In the genomic region with DNA sequence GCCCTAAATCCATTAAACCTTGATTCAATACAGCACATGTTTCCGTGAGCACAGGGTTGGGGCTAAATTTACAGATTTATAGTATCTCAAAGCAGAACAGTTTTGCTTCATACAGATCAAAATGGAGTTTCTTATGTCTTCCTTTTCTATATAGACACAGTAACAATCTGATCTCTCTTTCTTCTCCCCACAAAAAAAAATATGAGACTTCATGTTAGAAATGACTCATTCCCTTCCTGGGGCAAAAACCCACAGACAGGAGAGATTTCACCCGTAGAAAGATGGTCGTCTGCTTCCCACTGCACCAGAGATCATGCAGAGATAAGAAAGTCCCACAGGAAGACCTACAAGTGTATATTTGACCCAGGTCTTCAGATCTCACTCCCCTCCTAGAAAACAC, we compare ENCODE assay signal across 21 cellular contexts. TPM values are rescaled to one million over a fixed set of nuclear protein-coding genes. Genes with fewer than 3 reads are reported as not detected.
DNase-seq lines count a peak whose midpoint lies in the region; ATAC-seq lines count a peak whose summit lies in the region.
"Had no signal": no experiment of that assay in that cellular context is flagged by ENCODE, and none has a peak within 500 bp of the region (broad histone marks: within the 10 kb centered on the region; RNA-seq: fewer than 3 reads in every experiment).

No MANE protein-coding gene starts in this region.

- H4K20me1 ChIP-seq in GM23248 (ENCODE audit: insufficient read depth): no peaks in the 10 kb centered on the region

- H3K4me3 ChIP-seq in GM23248: no peak overlapping the region
- H3K4me3 ChIP-seq: A549, stomach, vagina had no signal

- no peaks in the 10 kb centered on the region for H3K9me2 ChIP-seq in GM23248 (ENCODE audit: insufficient read depth)

- H3K4me1 ChIP-seq in GM23248 (ENCODE audit: insufficient read depth): no peaks in the 10 kb centered on the region
- H3K4me1 ChIP-seq: A549, stomach, vagina had no signal

- no peak overlapping the region for H2AFZ ChIP-seq in GM23248

- POLR2A ChIA-PET in activated CD4-positive, alpha-beta memory T cell treated with anti-CD3 and anti-CD28 coated beads for 36 hours (lab: Charles Lee): no interaction called here
- POLR2A ChIA-PET in activated CD4-positive, alpha-beta memory T cell treated with anti-CD3 and anti-CD28 coated beads, Interleukin-2, amount 10 ng/mL, durations not matched to agents 7 days and 5 days (lab: Charles Lee): no interaction called here
- POLR2A ChIA-PET in activated naive CD8-positive, alpha-beta T cell treated with anti-CD3 and anti-CD28 coated beads, Interleukin-2, amount 10 ng/mL, durations not matched to agents 7 days and 5 days (lab: Charles Lee): no interaction called here

- H3K4me1 Mint-ChIP-seq in activated CD4-positive, alpha-beta memory T cell treated with anti-CD3 and anti-CD28 coated beads for 36 hours (ENCODE audit: low read depth): peaks cover 21% of the 10 kb centered on the region
- peaks cover 16% of the 10 kb centered on the region for H3K4me1 Mint-ChIP-seq in activated CD4-positive, alpha-beta memory T cell treated with anti-CD3 and anti-CD28 coated beads, Interleukin-2, amount 10 ng/mL, durations not matched to agents 7 days and 5 days
- H3K4me1 Mint-ChIP-seq in activated naive CD8-positive, alpha-beta T cell treated with anti-CD3 and anti-CD28 coated beads, Interleukin-2, amount 10 ng/mL, durations not matched to agents 7 days and 5 days: peaks cover 14% of the 10 kb centered on the region
- H3K4me1 Mint-ChIP-seq in natural killer cell treated with Interleukin-12 subunit alpha and Interleukin-12 subunit beta and Interleukin-15 and Interleukin-18, amount 100 ng/mL, for 72 hours (ENCODE audit: low read depth in 2 of 2): peaks cover 27 to 38% of the 10 kb centered on the region in 2 donors
- H3K4me1 Mint-ChIP-seq: activated B cell treated with CpG ODN at 0.5 μM for 24 hours had no signal

- H3K4me3 Mint-ChIP-seq in activated CD4-positive, alpha-beta memory T cell treated with anti-CD3 and anti-CD28 coated beads for 36 hours: no peak overlapping the region
- no peak overlapping the region for H3K4me3 Mint-ChIP-seq in activated CD4-positive, alpha-beta memory T cell treated with anti-CD3 and anti-CD28 coated beads, Interleukin-2, amount 10 ng/mL, durations not matched to agents 7 days and 5 days
- H3K4me3 Mint-ChIP-seq in activated naive CD8-positive, alpha-beta T cell treated with anti-CD3 and anti-CD28 coated beads, Interleukin-2, amount 10 ng/mL, durations not matched to agents 7 days and 5 days: peak overlapping the region; percentile 44
- H3K4me3 Mint-ChIP-seq in natural killer cell treated with Interleukin-12 subunit alpha and Interleukin-12 subunit beta and Interleukin-15 and Interleukin-18, amount 100 ng/mL, for 72 hours: peak overlapping the region; percentile 26
- H3K4me3 Mint-ChIP-seq: activated B cell treated with CpG ODN at 0.5 μM for 24 hours, HFFc6, T-helper 17 cell had no signal

- in situ Hi-C loops in GM23248 (cut with MboI): no loop called here

- H3K27ac ChIP-seq in GM23248: no peak overlapping the region
- H3K27ac ChIP-seq: A549, stomach, vagina had no signal

- H3K4me2 ChIP-seq in GM23248 (ENCODE audit: unreplicated experiment): no peak overlapping the region
- H3K4me2 ChIP-seq: A549 had no signal

- CTCF ChIA-PET in activated CD4-positive, alpha-beta memory T cell treated with anti-CD3 and anti-CD28 coated beads for 36 hours (lab: Charles Lee): no interaction called here
- CTCF ChIA-PET in activated CD4-positive, alpha-beta memory T cell treated with anti-CD3 and anti-CD28 coated beads, Interleukin-2, amount 10 ng/mL, durations not matched to agents 7 days and 5 days (lab: Charles Lee): no interaction called here

- 16 to 26% methylated on average over 3 of the region's 3 CpGs for WGBS in GM23248 (ENCODE audit: low coverage in 1 of 2, low lambda C conversion rate in 2 of 2, missing lambda C conversion rate in 2 of 2), 2 experiments

- H3K27me3 ChIP-seq in GM23248 (replicated peaks; ENCODE audit: insufficient read depth): no peaks in the 10 kb centered on the region
- H3K27me3 ChIP-seq: vagina had no signal

- no peaks in the 10 kb centered on the region for H3K9me3 Mint-ChIP-seq in activated CD4-positive, alpha-beta memory T cell treated with anti-CD3 and anti-CD28 coated beads for 36 hours
- H3K9me3 Mint-ChIP-seq in activated CD4-positive, alpha-beta memory T cell treated with anti-CD3 and anti-CD28 coated beads, Interleukin-2, amount 10 ng/mL, durations not matched to agents 7 days and 5 days: peaks cover 32% of the 10 kb centered on the region
- peaks cover 29% of the 10 kb centered on the region for H3K9me3 Mint-ChIP-seq in activated naive CD8-positive, alpha-beta T cell treated with anti-CD3 and anti-CD28 coated beads, Interleukin-2, amount 10 ng/mL, durations not matched to agents 7 days and 5 days
- no peaks in the 10 kb centered on the region for H3K9me3 Mint-ChIP-seq in natural killer cell treated with Interleukin-12 subunit alpha and Interleukin-12 subunit beta and Interleukin-15 and Interleukin-18, amount 100 ng/mL, for 72 hours
- H3K9me3 Mint-ChIP-seq: activated B cell treated with CpG ODN at 0.5 μM for 24 hours had no signal

- no peaks in the 10 kb centered on the region for H3K36me3 Mint-ChIP-seq in activated CD4-positive, alpha-beta memory T cell treated with anti-CD3 and anti-CD28 coated beads for 36 hours
- peaks cover 15% of the 10 kb centered on the region for H3K36me3 Mint-ChIP-seq in activated CD4-positive, alpha-beta memory T cell treated with anti-CD3 and anti-CD28 coated beads, Interleukin-2, amount 10 ng/mL, durations not matched to agents 7 days and 5 days (ENCODE audit: low read depth)
- peaks cover 3% of the 10 kb centered on the region for H3K36me3 Mint-ChIP-seq in activated naive CD8-positive, alpha-beta T cell treated with anti-CD3 and anti-CD28 coated beads, Interleukin-2, amount 10 ng/mL, durations not matched to agents 7 days and 5 days
- no peaks in the 10 kb centered on the region for H3K36me3 Mint-ChIP-seq in natural killer cell treated with Interleukin-12 subunit alpha and Interleukin-12 subunit beta and Interleukin-15 and Interleukin-18, amount 100 ng/mL, for 72 hours

- H3K27me3 Mint-ChIP-seq in activated CD4-positive, alpha-beta memory T cell treated with anti-CD3 and anti-CD28 coated beads for 36 hours: no peaks in the 10 kb centered on the region
- no peaks in the 10 kb centered on the region for H3K27me3 Mint-ChIP-seq in activated CD4-positive, alpha-beta memory T cell treated with anti-CD3 and anti-CD28 coated beads, Interleukin-2, amount 10 ng/mL, durations not matched to agents 7 days and 5 days
- H3K27me3 Mint-ChIP-seq in activated naive CD8-positive, alpha-beta T cell treated with anti-CD3 and anti-CD28 coated beads, Interleukin-2, amount 10 ng/mL, durations not matched to agents 7 days and 5 days: no peaks in the 10 kb centered on the region
- no peaks in the 10 kb centered on the region for H3K27me3 Mint-ChIP-seq in natural killer cell treated with Interleukin-12 subunit alpha and Interleukin-12 subunit beta and Interleukin-15 and Interleukin-18, amount 100 ng/mL, for 72 hours
- H3K27me3 Mint-ChIP-seq: T-helper 17 cell had no signal

- no peaks in the 10 kb centered on the region for H3K36me3 ChIP-seq in GM23248 (ENCODE audit: low read depth)
- H3K36me3 ChIP-seq: stomach, vagina had no signal

- no peak overlapping the region for H3K9ac ChIP-seq in GM23248

- H3K9me3 ChIP-seq in GM23248 (ENCODE audit: low read depth): no peaks in the 10 kb centered on the region
- H3K9me3 ChIP-seq: stomach, vagina had no signal

- no peak for ATAC-seq in activated naive CD8-positive, alpha-beta T cell treated with anti-CD3 and anti-CD28 coated beads, Interleukin-2, amount 10 ng/mL, durations not matched to agents 7 days and 5 days (ENCODE audit: low read depth)
- ATAC-seq in natural killer cell treated with Interleukin-12 subunit alpha and Interleukin-12 subunit beta and Interleukin-15 and Interleukin-18, amount 100 ng/mL, for 72 hours: peak in 1 of 2 donors; percentile 51
- ATAC-seq: A549, T-helper 17 cell had no signal

- intact Hi-C loops in activated CD4-positive, alpha-beta memory T cell treated with anti-CD3 and anti-CD28 coated beads for 36 hours (cut with micrococcal nuclease): no loop called here

- DNase-seq in activated CD4-positive, alpha-beta memory T cell treated with anti-CD3 and anti-CD28 coated beads for 36 hours: peak; percentile 11
- DNase-seq in activated CD4-positive, alpha-beta memory T cell treated with anti-CD3 and anti-CD28 coated beads, Interleukin-2, amount 10 ng/mL, durations not matched to agents 7 days and 5 days: no peak
- peak; percentile 5 for DNase-seq in GM23248
- no peak for DNase-seq in activated naive CD8-positive, alpha-beta T cell treated with anti-CD3 and anti-CD28 coated beads, Interleukin-2, amount 10 ng/mL, durations not matched to agents 7 days and 5 days
- no peak for DNase-seq in natural killer cell treated with Interleukin-12 subunit alpha and Interleukin-12 subunit beta and Interleukin-15 and Interleukin-18, amount 100 ng/mL, for 72 hours (ENCODE audit: low spot score)
- no peak for DNase-seq in NCI-H1092 treated with DMSO at 0.1 percent for 48 hours (lab: John Stamatoyannopoulos, UW)
- DNase-seq in NCI-H1048 (lab: John Stamatoyannopoulos, UW): no peak
- DNase-seq in SIG-M5 treated with dmso at 0.1 percent for 504 hours (lab: John Stamatoyannopoulos, UW; ENCODE audit: unreplicated experiment): no peak
- DNase-seq: activated B cell treated with CpG ODN at 0.5 μM for 24 hours; activated CD8-positive, alpha-beta memory T cell treated with anti-CD3 and anti-CD28 coated beads, Interleukin-2, amount 50 U/mL, for 48 hours; HFFc6; kidney glomerular epithelial cell; MM.1S; NCI-H2029 treated with DMSO at 0.1 percent for 48 hours; NCI-H510A; retina; stimulated activated CD4-positive, alpha-beta T cell treated with anti-CD3 and anti-CD28 coated beads, Interleukin-15, amount 100 ng/mL, for 24 hours; stomach; T-helper 17 cell had no signal

- no peaks in the 10 kb centered on the region for H3F3A ChIP-seq in GM23248 (ENCODE audit: insufficient read depth)

- peak overlapping the region; percentile 25 for H3K27ac Mint-ChIP-seq in activated CD4-positive, alpha-beta memory T cell treated with anti-CD3 and anti-CD28 coated beads for 36 hours
- no peak overlapping the region for H3K27ac Mint-ChIP-seq in activated CD4-positive, alpha-beta memory T cell treated with anti-CD3 and anti-CD28 coated beads, Interleukin-2, amount 10 ng/mL, durations not matched to agents 7 days and 5 days
- H3K27ac Mint-ChIP-seq in activated naive CD8-positive, alpha-beta T cell treated with anti-CD3 and anti-CD28 coated beads, Interleukin-2, amount 10 ng/mL, durations not matched to agents 7 days and 5 days: peak overlapping the region; percentile 30
- H3K27ac Mint-ChIP-seq in natural killer cell treated with Interleukin-12 subunit alpha and Interleukin-12 subunit beta and Interleukin-15 and Interleukin-18, amount 100 ng/mL, for 72 hours: peak overlapping the region in 1 of 2 donors; percentile 65
- H3K27ac Mint-ChIP-seq: activated B cell treated with CpG ODN at 0.5 μM for 24 hours, HFFc6, T-helper 17 cell had no signal

- H3K79me2 ChIP-seq in GM23248 (ENCODE audit: insufficient read depth): no peaks in the 10 kb centered on the region

RNA-seq across cellular contexts. Expression of a gene that starts 7.7 kb away (rescaled TPM):
- total RNA-seq in activated CD4-positive, alpha-beta memory T cell treated with anti-CD3 and anti-CD28 coated beads for 36 hours: 10 to 100 TPM; 17.9 to 20.3 TPM
- total RNA-seq in activated CD4-positive, alpha-beta memory T cell treated with anti-CD3 and anti-CD28 coated beads, Interleukin-2, amount 10 ng/mL, durations not matched to agents 7 days and 5 days: 10 to 100 TPM; 26.6 TPM
- total RNA-seq in GM23248 (2014; rRNA removed; shearing (Covaris generic)): 6.7 and 7.7 TPM in 2 replicates
- 5.5 and 7.8 TPM in 2 replicates for polyA plus RNA-seq in GM23248 (2016; fragmentation: Nextera tagmentation; extraction: Ambion mirVana)
- total RNA-seq in activated naive CD8-positive, alpha-beta T cell treated with anti-CD3 and anti-CD28 coated beads, Interleukin-2, amount 10 ng/mL, durations not matched to agents 7 days and 5 days: 10 to 100 TPM; 39.4 to 41.7 TPM
- total RNA-seq in natural killer cell treated with Interleukin-12 subunit alpha and Interleukin-12 subunit beta and Interleukin-15 and Interleukin-18, amount 100 ng/mL, for 72 hours: 10 to 100 TPM; 39.1 to 50.7 TPM

RNA-seq across cellular contexts. Expression of a gene that starts 44.1 kb away (rescaled TPM):
- total RNA-seq in activated CD4-positive, alpha-beta memory T cell treated with anti-CD3 and anti-CD28 coated beads for 36 hours: 10 to 100 TPM; 11.1 to 13.4 TPM
- 10 to 100 TPM; 16.9 to 17.5 TPM for total RNA-seq in activated CD4-positive, alpha-beta memory T cell treated with anti-CD3 and anti-CD28 coated beads, Interleukin-2, amount 10 ng/mL, durations not matched to agents 7 days and 5 days
- total RNA-seq in GM23248 (2014; rRNA removed; shearing (Covaris generic)): 1.8 and 1.9 TPM in 2 replicates
- 3.2 and 3.5 TPM in 2 replicates for polyA plus RNA-seq in GM23248 (2016; fragmentation: Nextera tagmentation; extraction: Ambion mirVana)
- 10 to 100 TPM; 44.3 to 47.3 TPM for total RNA-seq in activated naive CD8-positive, alpha-beta T cell treated with anti-CD3 and anti-CD28 coated beads, Interleukin-2, amount 10 ng/mL, durations not matched to agents 7 days and 5 days
- total RNA-seq in natural killer cell treated with Interleukin-12 subunit alpha and Interleukin-12 subunit beta and Interleukin-15 and Interleukin-18, amount 100 ng/mL, for 72 hours: 10 to 100 TPM; 11.5 to 35.2 TPM

Comparison
In these comparisons a context has a peak if more than half of its experiments do, and no peak if none do; other contexts are left out.
1. DNase-seq: peak in activated CD4-positive, alpha-beta memory T cell treated with anti-CD3 and anti-CD28 coated beads for 36 hours (single experiment) and GM23248 (single experiment); none in activated CD4-positive, alpha-beta memory T cell treated with anti-CD3 and anti-CD28 coated beads, Interleukin-2, amount 10 ng/mL, durations not matched to agents 7 days and 5 days (single experiment), activated naive CD8-positive, alpha-beta T cell treated with anti-CD3 and anti-CD28 coated beads, Interleukin-2, amount 10 ng/mL, durations not matched to agents 7 days and 5 days (single experiment), natural killer cell treated with Interleukin-12 subunit alpha and Interleukin-12 subunit beta and Interleukin-15 and Interleukin-18, amount 100 ng/mL, for 72 hours (single experiment), NCI-H1092 treated with DMSO at 0.1 percent for 48 hours (single experiment), NCI-H1048 (single experiment) and SIG-M5 treated with dmso at 0.1 percent for 504 hours (single experiment).
2. H3K4me3 Mint-ChIP-seq: peak in activated naive CD8-positive, alpha-beta T cell treated with anti-CD3 and anti-CD28 coated beads, Interleukin-2, amount 10 ng/mL, durations not matched to agents 7 days and 5 days (single experiment) and natural killer cell treated with Interleukin-12 subunit alpha and Interleukin-12 subunit beta and Interleukin-15 and Interleukin-18, amount 100 ng/mL, for 72 hours (single experiment); none in activated CD4-positive, alpha-beta memory T cell treated with anti-CD3 and anti-CD28 coated beads for 36 hours (single experiment) and activated CD4-positive, alpha-beta memory T cell treated with anti-CD3 and anti-CD28 coated beads, Interleukin-2, amount 10 ng/mL, durations not matched to agents 7 days and 5 days (single experiment).